17 cellular contexts compared by ENCODE assay signal in genomic region chr20:20827992-20828597, GRCh38.
"Had no signal": no experiment of that assay in that cellular context is flagged by ENCODE, and none has a peak within 500 bp of the region (broad histone marks: within the 10 kb centered on the region; RNA-seq: fewer than 3 reads in every experiment).

No MANE protein-coding gene starts in this region.

- H3K4me1 ChIP-seq: foreskin keratinocyte, vagina had no signal

- H3K27me3 ChIP-seq: foreskin keratinocyte, vagina had no signal

- DNase-seq: activated CD4-positive, alpha-beta T cell treated with anti-CD3 and anti-CD28 coated beads for 1 hour; activated CD4-positive, alpha-beta T cell treated with anti-CD3 and anti-CD28 coated beads, Interleukin-2, amount 50 U/mL, for 4 hours; activated naive CD4-positive, alpha-beta T cell treated with Interleukin-2 at 50 U/mL for 16 hours; activated T-cell treated with anti-CD3 and anti-CD28 coated beads for 4 hours; aorta; effector memory CD8-positive, alpha-beta T cell; foreskin keratinocyte; head of caudate nucleus; immature natural killer cell; occipital lobe; right cardiac atrium; small intestine; stimulated activated CD4-positive, alpha-beta T cell treated with anti-CD3 and anti-CD28 coated beads, Interleukin-4, amount 100 ng/mL, for 4 hours; stimulated activated CD8-positive, alpha-beta memory T cell treated with anti-CD3 and anti-CD28 coated beads, Interleukin-4, amount 100 ng/mL, for 48 hours; stimulated activated naive CD4-positive, alpha-beta T cell treated with Interleukin-2 at 50 U/mL for 16 hours; transverse colon had no signal

- H3K27ac ChIP-seq: foreskin keratinocyte, transverse colon, vagina had no signal

- H3K9me3 ChIP-seq: transverse colon, vagina had no signal

- H3K36me3 ChIP-seq: transverse colon, vagina had no signal

- ATAC-seq: effector memory CD8-positive, alpha-beta T cell; foreskin keratinocyte; right cardiac atrium had no signal

- H3K4me3 ChIP-seq: transverse colon, vagina had no signal
